8 cellular contexts compared by ENCODE assay signal in the genomic region with DNA sequence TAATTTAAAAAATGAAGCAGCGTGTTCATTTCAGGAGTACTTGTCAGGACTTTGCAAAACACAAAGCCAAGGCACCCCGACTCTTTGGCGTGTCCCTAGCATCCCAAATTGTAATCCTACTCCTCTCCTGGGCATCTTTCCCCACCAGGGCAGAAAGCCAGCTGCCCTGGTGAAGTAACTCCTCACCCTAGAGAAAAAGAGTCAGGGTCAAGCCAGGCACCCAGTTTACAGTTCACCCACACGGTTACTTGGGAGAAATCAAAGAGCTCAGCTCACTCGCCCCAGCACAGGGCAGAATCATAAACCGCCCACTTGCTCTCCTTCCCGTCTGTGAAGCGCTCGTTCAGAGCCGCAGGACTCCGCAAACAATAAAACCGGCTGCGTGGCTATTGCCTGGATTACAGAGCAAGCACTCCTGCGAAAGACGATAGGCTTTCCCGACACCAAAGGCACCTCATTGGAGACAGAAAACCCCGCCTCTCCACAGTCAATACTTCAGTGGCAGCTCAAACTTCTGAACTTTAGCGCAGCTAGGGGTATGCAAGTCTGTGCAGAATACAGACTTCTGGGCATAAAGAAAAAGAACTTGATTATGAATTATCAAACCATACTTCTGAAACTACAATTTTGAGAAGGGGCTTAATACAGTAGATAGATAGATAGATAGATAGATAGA.
DNase-seq lines count a peak whose midpoint lies in the region; ATAC-seq and TF ChIP-seq lines count a peak whose summit lies in the region.

No MANE protein-coding gene starts in this region.

- no peak for TF ChIP-seq POLR2A in spleen (IDR thresholded peaks at IDR 0.05)

- CTCF ChIA-PET in WTC11 (lab: Charles Lee): interaction anchor here (1.3 to 2.1 kb wide), 4 partner anchors 11 to 55 kb away, joined by 3 to 6 read pairs (median 4); no protein-coding TSS in a partner anchor

- H3K9me3 ChIP-seq in cardiac muscle cell (ENCODE audit: low read depth) (no peaks in the 10 kb centered on the region), parathyroid adenoma (ENCODE audit: control insufficient read depth, low read length) (no peaks in the 10 kb centered on the region), spleen (no peaks in the 10 kb centered on the region)

- TF ChIP-seq CTCF in AG09319 (IDR thresholded peaks at IDR 0.05; ENCODE audit: low read depth, low read length) (no peak), WTC11 (IDR thresholded peaks at IDR 0.05) (no peak), cardiac muscle cell (IDR thresholded peaks at IDR 0.05; ENCODE audit: low read depth, low read length) (no peak), parathyroid adenoma (IDR thresholded peaks at IDR 0.05) (no peak), GM20000 (IDR thresholded peaks at IDR 0.05; ENCODE audit: extremely low read depth, missing control alignments) (no peak), spleen (IDR thresholded peaks at IDR 0.05 in 8 of 11, conservative IDR thresholded peaks at IDR 0.05 in 3 of 11) (no peak)

- H3K36me3 ChIP-seq in cardiac muscle cell: no peaks in the 10 kb centered on the region
- H3K36me3 ChIP-seq in parathyroid adenoma (ENCODE audit: control insufficient read depth, insufficient read depth, low read length): no peaks in the 10 kb centered on the region
- H3K36me3 ChIP-seq in spleen: no peaks in the 10 kb centered on the region

- intact Hi-C loops in spleen (cut with DNase I; ENCODE audit: low total_unique reads): no loop called here

- WGBS in spleen, 5 donors: 12 to 18% (median 14%) methylated on average over 18 of the region's 18 CpGs

- peak overlapping the region; percentile 36 for H3K27ac ChIP-seq in cardiac muscle cell
- peak overlapping the region; percentile 21 for H3K27ac ChIP-seq in parathyroid adenoma
- no peak overlapping the region for H3K27ac ChIP-seq in spleen

- H3K27me3 Mint-ChIP-seq in WTC11 (ENCODE audit: low read depth): no peaks in the 10 kb centered on the region

- H3K4me1 ChIP-seq in cardiac muscle cell (ENCODE audit: low read depth) (peaks cover 31% of the 10 kb centered on the region), parathyroid adenoma (no peaks in the 10 kb centered on the region), spleen (peaks cover 0 to 11% (median 0%) of the 10 kb centered on the region in 6 donors)

- H3K27ac Mint-ChIP-seq in WTC11: no peak overlapping the region

- no peaks in the 10 kb centered on the region for H3K36me3 Mint-ChIP-seq in WTC11

- H3K4me2 ChIP-seq in parathyroid adenoma (ENCODE audit: low read length): peak overlapping the region; percentile 85

- no peaks in the 10 kb centered on the region for H3K9me3 Mint-ChIP-seq in WTC11

- POLR2A ChIA-PET in WTC11 (lab: Charles Lee): interaction anchor here (1.2 kb wide), 1 partner anchor 9 kb away, joined by 3 read pairs; no protein-coding TSS in a partner anchor

- peak overlapping the region; percentile 87 for H2AFZ ChIP-seq in parathyroid adenoma

- DNase-seq in AG09319 (ENCODE audit: extremely low read depth, low read depth) (peak; percentile 44), HuH-7.5 (ENCODE audit: low spot score) (peak; percentile 70), WTC11 (ENCODE audit: low spot score) (peak; percentile 64), cardiac muscle cell (ENCODE audit: low read depth in 1 of 2, low spot score in 1 of 2) (peak; percentile 88 to 93), LoVo (ENCODE audit: low spot score) (no peak), GM20000 (ENCODE audit: low spot score) (no peak), spleen (no peak)

- H3K79me2 ChIP-seq in parathyroid adenoma: no peaks in the 10 kb centered on the region

- H3K27me3 ChIP-seq in cardiac muscle cell (no peaks in the 10 kb centered on the region), parathyroid adenoma (ENCODE audit: control insufficient read depth, insufficient read depth, low read length) (no peaks in the 10 kb centered on the region), spleen (replicated peaks in 1 of 7) (peaks cover 0 to 26% (median 0%) of the 10 kb centered on the region in 7 donors)

- H3K4me3 Mint-ChIP-seq in WTC11: no peak overlapping the region

- H3K4me1 Mint-ChIP-seq in WTC11: peaks cover 25% of the 10 kb centered on the region

- no peak overlapping the region for H3K9ac ChIP-seq in parathyroid adenoma

- H3K4me3 ChIP-seq in cardiac muscle cell: peak overlapping the region; percentile 27
- H3K4me3 ChIP-seq in parathyroid adenoma (ENCODE audit: low read depth, low read length): peak overlapping the region; percentile 45
- peak overlapping the region in 2 of 8 donors; percentile 11 to 21 for H3K4me3 ChIP-seq in spleen

- ATAC-seq in WTC11: peak; percentile 83

TF ChIP-seq in WTC11, 78 proteins besides CTCF, POLR2A, EP300 and RAD21:
- TF ChIP-seq, protein P1, sequence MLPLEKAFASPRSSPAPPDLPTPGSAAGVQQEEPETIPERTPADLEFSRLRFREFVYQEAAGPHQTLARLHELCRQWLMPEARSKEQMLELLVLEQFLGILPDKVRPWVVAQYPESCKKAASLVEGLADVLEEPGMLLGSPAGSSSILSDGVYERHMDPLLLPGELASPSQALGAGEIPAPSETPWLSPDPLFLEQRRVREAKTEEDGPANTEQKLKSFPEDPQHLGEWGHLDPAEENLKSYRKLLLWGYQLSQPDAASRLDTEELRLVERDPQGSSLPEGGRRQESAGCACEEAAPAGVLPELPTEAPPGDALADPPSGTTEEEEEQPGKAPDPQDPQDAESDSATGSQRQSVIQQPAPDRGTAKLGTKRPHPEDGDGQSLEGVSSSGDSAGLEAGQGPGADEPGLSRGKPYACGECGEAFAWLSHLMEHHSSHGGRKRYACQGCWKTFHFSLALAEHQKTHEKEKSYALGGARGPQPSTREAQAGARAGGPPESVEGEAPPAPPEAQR (CRISPR knock-in tag; IDR thresholded peaks at IDR 0.05): no peak
- TF ChIP-seq GRHL2 (CRISPR knock-in tag; IDR thresholded peaks at IDR 0.05; ENCODE audit: insufficient replicate concordance, severe bottlenecking): no peak
- TF ChIP-seq, protein P2, sequence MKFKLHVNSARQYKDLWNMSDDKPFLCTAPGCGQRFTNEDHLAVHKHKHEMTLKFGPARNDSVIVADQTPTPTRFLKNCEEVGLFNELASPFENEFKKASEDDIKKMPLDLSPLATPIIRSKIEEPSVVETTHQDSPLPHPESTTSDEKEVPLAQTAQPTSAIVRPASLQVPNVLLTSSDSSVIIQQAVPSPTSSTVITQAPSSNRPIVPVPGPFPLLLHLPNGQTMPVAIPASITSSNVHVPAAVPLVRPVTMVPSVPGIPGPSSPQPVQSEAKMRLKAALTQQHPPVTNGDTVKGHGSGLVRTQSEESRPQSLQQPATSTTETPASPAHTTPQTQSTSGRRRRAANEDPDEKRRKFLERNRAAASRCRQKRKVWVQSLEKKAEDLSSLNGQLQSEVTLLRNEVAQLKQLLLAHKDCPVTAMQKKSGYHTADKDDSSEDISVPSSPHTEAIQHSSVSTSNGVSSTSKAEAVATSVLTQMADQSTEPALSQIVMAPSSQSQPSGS (CRISPR knock-in tag; IDR thresholded peaks at IDR 0.05; ENCODE audit: borderline replicate concordance, low read depth): no peak
- no peak for TF ChIP-seq SP1 (CRISPR knock-in tag; conservative IDR thresholded peaks at IDR 0.05)
- TF ChIP-seq JAZF1 (CRISPR knock-in tag; IDR thresholded peaks at IDR 0.05): no peak
- TF ChIP-seq GABPB1 (CRISPR knock-in tag; IDR thresholded peaks at IDR 0.05): peak; percentile 74

Comparison
In these comparisons a context has a peak if more than half of its experiments do, and no peak if none do; other contexts are left out.
1. DNase-seq: peak in AG09319 (single experiment), HuH-7.5 (single experiment), WTC11 (single experiment) and cardiac muscle cell (2 of 2); none in LoVo (single experiment), GM20000 (single experiment) and spleen (single experiment).
2. H3K27ac ChIP-seq: peak in cardiac muscle cell (single experiment) and parathyroid adenoma (single experiment); none in spleen (0 of 8).